8 cellular contexts compared by ENCODE assay signal in genomic region chr7:8190121-8190895, GRCh38.
DNase-seq lines count a peak whose midpoint lies in the region; ATAC-seq and TF ChIP-seq lines count a peak whose summit lies in the region.

No MANE protein-coding gene starts in this region.

- no peaks in the 10 kb centered on the region for H3K79me1 ChIP-seq in mesenchymal stem cell (replicated peaks; ENCODE audit: low read length, poor library complexity, severe bottlenecking)

- peak; percentile 66 for ATAC-seq in HG02642 (IDR thresholded peaks at IDR 0.05; ENCODE audit: poor library complexity, unreplicated experiment)

- no peak overlapping the region for H2BK15ac ChIP-seq in mesenchymal stem cell (ENCODE audit: low read depth, poor library complexity, severe bottlenecking)

- no peak overlapping the region for H2BK120ac ChIP-seq in mesenchymal stem cell (ENCODE audit: low read depth, low read length)

- H4K8ac ChIP-seq in mesenchymal stem cell (ENCODE audit: low read length): no peak overlapping the region

- H2AK5ac ChIP-seq in mesenchymal stem cell (ENCODE audit: low read length, severe bottlenecking): no peak overlapping the region

- H3K27me3 ChIP-seq in mesenchymal stem cell (ENCODE audit: control insufficient read depth in 1 of 2, insufficient read depth in 1 of 2, low read length in 2 of 2): no peaks in the 10 kb centered on the region

- no peaks in the 10 kb centered on the region for H3K4me1 ChIP-seq in mesenchymal stem cell (ENCODE audit: control insufficient read depth, insufficient read depth, low read depth, low read length)

- no peak overlapping the region for H3K9ac ChIP-seq in mesenchymal stem cell (ENCODE audit: low read length)

- 78% methylated on average over 2 of the region's 4 CpGs for WGBS in mesenchymal stem cell

- H3K36me3 ChIP-seq in mesenchymal stem cell (ENCODE audit: control insufficient read depth in 1 of 2, insufficient read depth in 2 of 2, low read depth in 1 of 2, low read length in 2 of 2): no peaks in the 10 kb centered on the region

- H3K27ac ChIP-seq in mesenchymal stem cell (ENCODE audit: low read length, poor library complexity, severe bottlenecking): no peak overlapping the region

- H2BK12ac ChIP-seq in mesenchymal stem cell (ENCODE audit: low read length in 2 of 2): no peak overlapping the region

- H3K23ac ChIP-seq in mesenchymal stem cell (ENCODE audit: low read length in 2 of 2): no peak overlapping the region

- no peak overlapping the region for H4K91ac ChIP-seq in mesenchymal stem cell (ENCODE audit: low read length)

- no peak overlapping the region for H3K4me3 ChIP-seq in GM12865 (ENCODE audit: low read depth, low read length)
- H3K4me3 ChIP-seq in mesenchymal stem cell (ENCODE audit: insufficient read depth in 1 of 2, low read depth in 1 of 2, low read length in 2 of 2): no peak overlapping the region

- no peak overlapping the region for H3K18ac ChIP-seq in mesenchymal stem cell (ENCODE audit: low read depth in 1 of 2, low read length in 2 of 2)

- H3K4me2 ChIP-seq in mesenchymal stem cell (ENCODE audit: low read length, poor library complexity, severe bottlenecking): no peak overlapping the region

- DNase-seq in A172 (ENCODE audit: low spot score) (peak; percentile 70), GM12865 (ENCODE audit: low read depth) (peak; percentile 87), NCI-H2029 (lab: John Stamatoyannopoulos, UW) (peak; percentile 52), dedifferentiated amniotic fluid mesenchymal stem cell (ENCODE audit: extremely low spot score) (peak; percentile 62), mesenchymal stem cell (peak; percentile 61)
- DNase-seq in activated CD4-positive, CD25-positive, alpha-beta regulatory T cell treated with anti-CD3 and anti-CD28 coated beads, Interleukin-2, amount 50 U/mL, for 16 hours (ENCODE audit: low read depth, low spot score): peak; percentile 48
- peak; percentile 49 for DNase-seq in stimulated activated naive CD4-positive, alpha-beta T cell treated with Interleukin-2 at 50 U/mL for 16 hours (lab: John Stamatoyannopoulos, UW)

- no peak overlapping the region for H2BK5ac ChIP-seq in mesenchymal stem cell (ENCODE audit: low read depth, low read length, poor library complexity, severe bottlenecking)

- H3K14ac ChIP-seq in mesenchymal stem cell (ENCODE audit: low read length in 2 of 2): no peak overlapping the region

- no peak overlapping the region for H2AFZ ChIP-seq in mesenchymal stem cell (ENCODE audit: low read depth, low read length)

- peak; percentile 62 for TF ChIP-seq CTCF in GM12865 (IDR thresholded peaks at IDR 0.05; ENCODE audit: insufficient read depth, low read depth, low read length, missing control alignments)

- H3K9me3 ChIP-seq in mesenchymal stem cell (ENCODE audit: control insufficient read depth, low read length): no peaks in the 10 kb centered on the region

- no peak overlapping the region for H3K4ac ChIP-seq in mesenchymal stem cell (ENCODE audit: low read depth in 1 of 2, low read length in 2 of 2)
